Comparison of ENCODE assay signal across 14 cellular contexts in genomic region chr3:140843656-140844055, GRCh38.
DNase-seq lines count a peak whose midpoint lies in the region; ATAC-seq and TF ChIP-seq lines count a peak whose summit lies in the region.
"Had no signal": no experiment of that assay in that cellular context is flagged by ENCODE, and none has a peak within 500 bp of the region (broad histone marks: within the 10 kb centered on the region; RNA-seq: fewer than 3 reads in every experiment).

No MANE protein-coding gene starts in this region.

- ATAC-seq in GM18502 (IDR thresholded peaks at IDR 0.05; ENCODE audit: poor library complexity, unreplicated experiment) (peak; percentile 6), GM21528 (IDR thresholded peaks at IDR 0.05; ENCODE audit: low FRiP score, unreplicated experiment) (peak; percentile 16), HG03095 (IDR thresholded peaks at IDR 0.05; ENCODE audit: unreplicated experiment) (peak; percentile 2), activated B cell treated with CpG ODN at 0.5 μM for 24 hours (ENCODE audit: low read depth) (no peak)
- ATAC-seq: Right ventricle myocardium inferior had no signal

- peaks cover 34% of the 10 kb centered on the region for H3K4me1 Mint-ChIP-seq in activated B cell treated with CpG ODN at 0.5 μM for 24 hours

- H3K27ac Mint-ChIP-seq in activated B cell treated with CpG ODN at 0.5 μM for 24 hours = peak overlapping the region; percentile 14

- intact Hi-C loops in activated B cell treated with CpG ODN at 0.5 μM for 24 hours (cut with micrococcal nuclease) = no loop called here

- no peaks in the 10 kb centered on the region for H3K9me3 Mint-ChIP-seq in activated B cell treated with CpG ODN at 0.5 μM for 24 hours

- H3K4me3 Mint-ChIP-seq in activated B cell treated with CpG ODN at 0.5 μM for 24 hours = peak overlapping the region; percentile 57

- CTCF ChIA-PET in activated B cell treated with CpG ODN at 0.5 μM for 24 hours (lab: Charles Lee) = no interaction called here

- POLR2A ChIA-PET in activated B cell treated with CpG ODN at 0.5 μM for 24 hours (lab: Charles Lee) = no interaction called here

- TF ChIP-seq CTCF in activated B cell treated with CpG ODN at 0.5 μM for 24 hours (IDR thresholded peaks at IDR 0.05) (no peak), GM10266 (IDR thresholded peaks at IDR 0.05; ENCODE audit: control insufficient read depth, insufficient read depth, low read depth, missing control alignments) (no peak)

- DNase-seq in activated B cell treated with CpG ODN at 0.5 μM for 24 hours = no peak
- DNase-seq in cortex of kidney (lab: John Stamatoyannopoulos, UW) = no peak
- DNase-seq in 8988T = no peak
- no peak for DNase-seq in GM10266 (ENCODE audit: extremely low spot score)
- no peak for DNase-seq in stimulated activated CD8-positive, alpha-beta memory T cell treated with anti-CD3 and anti-CD28 coated beads, Interleukin-4, amount 100 ng/mL, for 48 hours
- DNase-seq: activated naive CD4-positive, alpha-beta T cell; COR-L47; NCI-H1092; NCI-H2171 treated with DMSO at 0.1 percent for 48 hours; testis had no signal

- H3K36me3 Mint-ChIP-seq in activated B cell treated with CpG ODN at 0.5 μM for 24 hours (ENCODE audit: low read depth) = no peaks in the 10 kb centered on the region

- H3K27me3 Mint-ChIP-seq in activated B cell treated with CpG ODN at 0.5 μM for 24 hours = peaks cover 2% of the 10 kb centered on the region
